In genomic region chr10:3773465-3774017, GRCh38 we compare ENCODE assay signal across 1 cellular context.
TF ChIP-seq lines count a peak whose summit lies in the region.

No MANE protein-coding gene starts in this region.

TF ChIP-seq in HepG2, 621 proteins besides CTCF, POLR2A, EP300 and RAD21 (continued from another document):
- no peak for TF ChIP-seq GRHL1 (CRISPR knock-in tag; conservative IDR thresholded peaks at IDR 0.05)
